In genomic region chr22:21012446-21013407, GRCh38 we compare ENCODE assay signal across 15 cellular contexts. TPM values are rescaled to one million over a fixed set of nuclear protein-coding genes. Genes with fewer than 3 reads are reported as not detected.
DNase-seq lines count a peak whose midpoint lies in the region; ATAC-seq, FAIRE-seq and TF ChIP-seq lines count a peak whose summit lies in the region.
"Had no signal": no experiment of that assay in that cellular context is flagged by ENCODE, and none has a peak within 500 bp of the region (broad histone marks: within the 10 kb centered on the region; RNA-seq: fewer than 3 reads in every experiment).

No MANE protein-coding gene starts in this region.

- DNase-seq in right cardiac atrium (peak in 2 of 3 donors; percentile 20 to 40), right atrium auricular region (ENCODE audit: low spot score) (no peak), T-helper 17 cell (no peak), keratinocyte (ENCODE audit: low read depth, low spot score) (no peak), mesenteric fat pad (ENCODE audit: low spot score) (no peak), DMS114 treated with DMSO at 0.1 percent for 48 hours (lab: John Stamatoyannopoulos, UW; ENCODE audit: unreplicated experiment) (no peak)
- no peak for DNase-seq in stimulated activated naive CD8-positive, alpha-beta T cell treated with anti-CD3 and anti-CD28 coated beads, Interleukin-15, amount 100 ng/mL, for 72 hours
- DNase-seq: activated naive CD4-positive, alpha-beta T cell; MM.1S; NCI-H345; T-helper 2 cell had no signal

- no peaks in the 10 kb centered on the region for H3K36me3 ChIP-seq in right atrium auricular region
- peaks cover 0 to 1% of the 10 kb centered on the region in 2 experiments for H3K36me3 ChIP-seq in keratinocyte (ENCODE audit: control insufficient read depth in 2 of 2, extremely low read depth in 1 of 2, insufficient read depth in 2 of 2, low read length in 2 of 2)
- H3K36me3 ChIP-seq: Peyer's patch had no signal

- dilution Hi-C loops in keratinocyte (cut with MboI; ENCODE audit: extremely low pct_ligation_motif_present, low sequenced_read_pairs) = no loop called here

- no peak overlapping the region for H2AFZ ChIP-seq in keratinocyte (ENCODE audit: control insufficient read depth, low read length)

- intact Hi-C loops in right cardiac atrium (cut with DNase I) = loop anchor here in 1 of 4 donors (10.0 kb wide), 1 partner anchor 128 kb away; no protein-coding TSS in a partner anchor

- H3K9me3 ChIP-seq in right cardiac atrium (ENCODE audit: control insufficient read depth, low read length) (no peaks in the 10 kb centered on the region), right atrium auricular region (no peaks in the 10 kb centered on the region), T-helper 17 cell (ENCODE audit: control insufficient read depth, low read length, poor library complexity, severe bottlenecking) (no peaks in the 10 kb centered on the region), keratinocyte (ENCODE audit: control insufficient read depth, low read depth, low read length) (no peaks in the 10 kb centered on the region)
- H3K9me3 ChIP-seq: Peyer's patch had no signal

- no peak overlapping the region for H3K9ac ChIP-seq in keratinocyte (ENCODE audit: control insufficient read depth, extremely low read depth, insufficient read depth, low read length)

- H3K79me2 ChIP-seq in keratinocyte (ENCODE audit: control insufficient read depth, insufficient read depth, low read length) = no peaks in the 10 kb centered on the region

- TF ChIP-seq CTCF in right atrium auricular region (IDR thresholded peaks at IDR 0.05) = no peak
- TF ChIP-seq CTCF in keratinocyte (optimal IDR thresholded peaks at IDR 0.05 in 1 of 3, IDR thresholded peaks at IDR 0.05 in 1 of 3, conservative IDR thresholded peaks at IDR 0.05 in 1 of 3; ENCODE audit: extremely low read depth in 1 of 3, insufficient read depth in 2 of 3, low read length in 3 of 3) = no peak

- no peak overlapping the region for H3K4me3 ChIP-seq in right cardiac atrium (ENCODE audit: low read length)
- H3K4me3 ChIP-seq in right atrium auricular region = no peak overlapping the region
- no peak overlapping the region for H3K4me3 ChIP-seq in keratinocyte (ENCODE audit: control insufficient read depth in 2 of 3, extremely low read depth in 1 of 3, insufficient read depth in 2 of 3, low read depth in 1 of 3, low read length in 3 of 3)

- no peaks in the 10 kb centered on the region for H3K27me3 ChIP-seq in right cardiac atrium (ENCODE audit: control insufficient read depth, insufficient read depth)
- no peaks in the 10 kb centered on the region for H3K27me3 ChIP-seq in right atrium auricular region
- H3K27me3 ChIP-seq in keratinocyte (ENCODE audit: control insufficient read depth, extremely low read depth, insufficient read depth, low read length) = no peaks in the 10 kb centered on the region
- H3K27me3 ChIP-seq: Peyer's patch had no signal

- FAIRE-seq in keratinocyte (lab: Jason Lieb, UNC) = no peak
- FAIRE-seq: GM19239 had no signal

- WGBS in right cardiac atrium = 82% methylated on average over 14 of the region's 14 CpGs

- no peaks in the 10 kb centered on the region for H3K9me3 Mint-ChIP-seq in stimulated activated naive CD8-positive, alpha-beta T cell treated with anti-CD3 and anti-CD28 coated beads, Interleukin-15, amount 100 ng/mL, for 72 hours

- peak overlapping the region; percentile 87 for H3K4me3 Mint-ChIP-seq in T-helper 17 cell
- H3K4me3 Mint-ChIP-seq in stimulated activated naive CD8-positive, alpha-beta T cell treated with anti-CD3 and anti-CD28 coated beads, Interleukin-15, amount 100 ng/mL, for 72 hours = peak overlapping the region; percentile 92 to 98

- no peaks in the 10 kb centered on the region for H4K20me1 ChIP-seq in keratinocyte (ENCODE audit: control insufficient read depth, extremely low read depth, insufficient read depth, low read length)

- H3K27me3 Mint-ChIP-seq in T-helper 17 cell = no peaks in the 10 kb centered on the region
- no peaks in the 10 kb centered on the region for H3K27me3 Mint-ChIP-seq in stimulated activated naive CD8-positive, alpha-beta T cell treated with anti-CD3 and anti-CD28 coated beads, Interleukin-15, amount 100 ng/mL, for 72 hours

- peak overlapping the region; percentile 86 for H3K27ac Mint-ChIP-seq in T-helper 17 cell
- H3K27ac Mint-ChIP-seq in stimulated activated naive CD8-positive, alpha-beta T cell treated with anti-CD3 and anti-CD28 coated beads, Interleukin-15, amount 100 ng/mL, for 72 hours = no peak overlapping the region

- peaks cover 26% of the 10 kb centered on the region for H3K4me1 Mint-ChIP-seq in T-helper 17 cell
- peaks cover 18% of the 10 kb centered on the region for H3K4me1 Mint-ChIP-seq in stimulated activated naive CD8-positive, alpha-beta T cell treated with anti-CD3 and anti-CD28 coated beads, Interleukin-15, amount 100 ng/mL, for 72 hours

- H3K4me1 ChIP-seq in right cardiac atrium (ENCODE audit: control insufficient read depth, insufficient read depth, low read length) (peaks cover 10% of the 10 kb centered on the region), right atrium auricular region (peaks cover 3 to 27% of the 10 kb centered on the region in 2 donors), keratinocyte (ENCODE audit: control insufficient read depth, extremely low read depth, insufficient read depth, low read length) (peaks cover 23% of the 10 kb centered on the region)

- H3K9me1 ChIP-seq in keratinocyte (ENCODE audit: control insufficient read depth, extremely low read depth, insufficient read depth, low read length) = no peaks in the 10 kb centered on the region

- no peak overlapping the region for H3K27ac ChIP-seq in right cardiac atrium (ENCODE audit: low read length)
- no peak overlapping the region for H3K27ac ChIP-seq in right atrium auricular region
- no peak overlapping the region for H3K27ac ChIP-seq in keratinocyte (ENCODE audit: control insufficient read depth, insufficient read depth, low read length)

- no peaks in the 10 kb centered on the region for H3K36me3 Mint-ChIP-seq in T-helper 17 cell (ENCODE audit: low read depth)

- H3K4me2 ChIP-seq in keratinocyte (ENCODE audit: control insufficient read depth, extremely low read depth, insufficient read depth, low read depth, low read length) = peak overlapping the region; percentile 91

- ATAC-seq in right cardiac atrium = no peak
- ATAC-seq in T-helper 17 cell = no peak
- ATAC-seq in stimulated activated naive CD8-positive, alpha-beta T cell treated with anti-CD3 and anti-CD28 coated beads, Interleukin-15, amount 100 ng/mL, for 72 hours = no peak
- ATAC-seq in HG02642 (IDR thresholded peaks at IDR 0.05; ENCODE audit: poor library complexity, unreplicated experiment) = no peak

RNA-seq across cellular contexts. Expression of gene P2RX6, which starts 2.2 kb away (rescaled TPM):
- total RNA-seq in right cardiac atrium (1 to 10 TPM; 1.7 to 6.7 (median 4.8) TPM), right atrium auricular region (1 to 10 TPM; 1.0 to 5.4 TPM), T-helper 17 cell (1 to 10 TPM in 1 of 2 donors, under 1 TPM in 1; 0.39 to 1.0 TPM), mesenteric fat pad (1.2 TPM)
- polyA plus RNA-seq in right cardiac atrium (2.1 TPM), keratinocyte (0.65 to 1.0 TPM (median 0.87 TPM) in 3 replicates)
- not detected for polyA plus RNA-seq in keratinocyte (2011; ENCODE audit: low read depth)
- polyA plus RNA-seq in keratinocyte (2011; cell fraction: cytosol; rRNA removed) = 0.26 and 0.45 TPM in 2 replicates
- 3.3 and 4.8 TPM in 2 replicates for polyA plus RNA-seq in keratinocyte (2011; cell fraction: nucleus; rRNA removed)
- 0.72 and 1.2 TPM in 2 replicates for polyA plus RNA-seq in keratinocyte (2012; ENCODE audit: low replicate concordance)
- 0.53 to 1.3 TPM (median 0.69 TPM) in 3 replicates for polyA minus RNA-seq in keratinocyte
- not detected for polyA minus RNA-seq in keratinocyte (2011; cell fraction: cytosol; rRNA and poly(A)+ RNA removed)
- polyA minus RNA-seq in keratinocyte (2011; cell fraction: nucleus; rRNA and poly(A)+ RNA removed) = 0.54 and 1.1 TPM in 2 replicates

RNA-seq across cellular contexts. Expression of gene THAP7, which starts 10.8 kb away (rescaled TPM):
- total RNA-seq in right cardiac atrium (10 to 100 TPM; 23.2 to 25.2 (median 23.8) TPM), right atrium auricular region (10 to 100 TPM; 39.8 to 51.1 TPM), T-helper 17 cell (10 to 100 TPM; 41.5 to 55.6 TPM), mesenteric fat pad (15.5 TPM)
- polyA plus RNA-seq in right cardiac atrium (38.2 TPM), keratinocyte (10.4 to 14.8 TPM (median 14.2 TPM) in 3 replicates)
- polyA plus RNA-seq in keratinocyte (2011; ENCODE audit: low read depth) = 11.7 TPM
- 5.6 and 10.7 TPM in 2 replicates for polyA plus RNA-seq in keratinocyte (2011; cell fraction: cytosol; rRNA removed)
- 11.0 and 12.6 TPM in 2 replicates for polyA plus RNA-seq in keratinocyte (2011; cell fraction: nucleus; rRNA removed)
- 7.7 and 14.4 TPM in 2 replicates for polyA plus RNA-seq in keratinocyte (2012; ENCODE audit: low replicate concordance)
- 4.3 to 6.5 TPM (median 6.4 TPM) in 3 replicates for polyA minus RNA-seq in keratinocyte
- 6.7 TPM for polyA minus RNA-seq in keratinocyte (2011; cell fraction: cytosol; rRNA and poly(A)+ RNA removed)
- 3.2 and 4.9 TPM in 2 replicates for polyA minus RNA-seq in keratinocyte (2011; cell fraction: nucleus; rRNA and poly(A)+ RNA removed)

RNA-seq across cellular contexts. Expression of gene SLC7A4, which starts 19.6 kb away (rescaled TPM):
- total RNA-seq in right cardiac atrium = 1 to 10 TPM in 2 of 4 donors, under 1 TPM in 2; 0.33 to 1.9 (median 0.77) TPM
- polyA plus RNA-seq in right cardiac atrium = 0.59 TPM
- 1 to 10 TPM; 1.9 to 5.0 TPM for total RNA-seq in right atrium auricular region
- total RNA-seq in T-helper 17 cell = under 1 TPM; 0.13 to 0.15 TPM
- polyA plus RNA-seq in keratinocyte = 0.05 to 0.18 TPM (median 0.10 TPM) in 3 replicates
- not detected for polyA plus RNA-seq in keratinocyte (2011; ENCODE audit: low read depth)
- polyA plus RNA-seq in keratinocyte (2011; cell fraction: cytosol; rRNA removed) = 0.04 and 0.16 TPM in 2 replicates
- polyA plus RNA-seq in keratinocyte (2011; cell fraction: nucleus; rRNA removed) = 0.38 and 0.45 TPM in 2 replicates
- polyA plus RNA-seq in keratinocyte (2012; ENCODE audit: low replicate concordance) = 0.10 and 0.48 TPM in 2 replicates
- polyA minus RNA-seq in keratinocyte = 0.40 to 0.75 TPM (median 0.54 TPM) in 3 replicates
- polyA minus RNA-seq in keratinocyte (2011; cell fraction: cytosol; rRNA and poly(A)+ RNA removed) = not detected
- polyA minus RNA-seq in keratinocyte (2011; cell fraction: nucleus; rRNA and poly(A)+ RNA removed) = 0.31 and 0.63 TPM in 2 replicates
- 7.6 TPM for total RNA-seq in mesenteric fat pad

RNA-seq across cellular contexts. Expression of gene LZTR1, which starts 30.6 kb away (rescaled TPM):
- 10 to 100 TPM; 28.3 to 33.2 (median 31.1) TPM for total RNA-seq in right cardiac atrium
- polyA plus RNA-seq in right cardiac atrium = 20.4 TPM
- total RNA-seq in right atrium auricular region = 10 to 100 TPM; 20.7 to 24.7 TPM
- total RNA-seq in T-helper 17 cell = 10 to 100 TPM; 49.4 to 59.3 TPM
- polyA plus RNA-seq in keratinocyte = 36.3 to 41.6 TPM (median 37.0 TPM) in 3 replicates
- 62.8 TPM for polyA plus RNA-seq in keratinocyte (2011; ENCODE audit: low read depth)
- 16.8 and 24.3 TPM in 2 replicates for polyA plus RNA-seq in keratinocyte (2011; cell fraction: cytosol; rRNA removed)
- 197 and 198 TPM in 2 replicates for polyA plus RNA-seq in keratinocyte (2011; cell fraction: nucleus; rRNA removed)
- polyA plus RNA-seq in keratinocyte (2012; ENCODE audit: low replicate concordance) = 21.9 and 28.0 TPM in 2 replicates
- polyA minus RNA-seq in keratinocyte = 41.7 to 114 TPM (median 62.4 TPM) in 3 replicates
- polyA minus RNA-seq in keratinocyte (2011; cell fraction: cytosol; rRNA and poly(A)+ RNA removed) = 21.5 TPM
- polyA minus RNA-seq in keratinocyte (2011; cell fraction: nucleus; rRNA and poly(A)+ RNA removed) = 54.1 and 60.0 TPM in 2 replicates
- total RNA-seq in mesenteric fat pad = 70.8 TPM

RNA-seq across cellular contexts. Expression of gene LRRC74B, which starts 33.0 kb away (rescaled TPM):
- not detected for total RNA-seq in right cardiac atrium
- not detected for polyA plus RNA-seq in right cardiac atrium
- total RNA-seq in right atrium auricular region = not detected
- under 1 TPM in 1 of 2 donors, not detected in 1; 0.10 TPM for total RNA-seq in T-helper 17 cell
- polyA plus RNA-seq in keratinocyte = 0.03 TPM in 1 of 3 replicates, not detected in the others
- polyA plus RNA-seq in keratinocyte (2011; ENCODE audit: low read depth) = not detected
- not detected in 2 replicates for polyA plus RNA-seq in keratinocyte (2011; cell fraction: cytosol; rRNA removed)
- polyA plus RNA-seq in keratinocyte (2011; cell fraction: nucleus; rRNA removed) = 0.03 TPM in 1 of 2 replicates, not detected in the other
- 0.21 TPM in 1 of 2 replicates, not detected in the other for polyA plus RNA-seq in keratinocyte (2012; ENCODE audit: low replicate concordance)
- polyA minus RNA-seq in keratinocyte = not detected in 3 replicates
- not detected for polyA minus RNA-seq in keratinocyte (2011; cell fraction: cytosol; rRNA and poly(A)+ RNA removed)
- not detected in 2 replicates for polyA minus RNA-seq in keratinocyte (2011; cell fraction: nucleus; rRNA and poly(A)+ RNA removed)
- total RNA-seq in mesenteric fat pad = not detected
- total RNA-seq: Peyer's patch, renal cortical epithelial cell had no signal

Comparison
In these comparisons a context has a peak if more than half of its experiments do, and no peak if none do; other contexts are left out.
1. DNase-seq: peak in right cardiac atrium (2 of 3); none in right atrium auricular region (single experiment), T-helper 17 cell (0 of 3), keratinocyte (single experiment), stimulated activated naive CD8-positive, alpha-beta T cell treated with anti-CD3 and anti-CD28 coated beads, Interleukin-15, amount 100 ng/mL, for 72 hours (0 of 2), mesenteric fat pad (single experiment) and DMS114 treated with DMSO at 0.1 percent for 48 hours (single experiment).